8 cellular contexts compared by ENCODE assay signal in the genomic region with DNA sequence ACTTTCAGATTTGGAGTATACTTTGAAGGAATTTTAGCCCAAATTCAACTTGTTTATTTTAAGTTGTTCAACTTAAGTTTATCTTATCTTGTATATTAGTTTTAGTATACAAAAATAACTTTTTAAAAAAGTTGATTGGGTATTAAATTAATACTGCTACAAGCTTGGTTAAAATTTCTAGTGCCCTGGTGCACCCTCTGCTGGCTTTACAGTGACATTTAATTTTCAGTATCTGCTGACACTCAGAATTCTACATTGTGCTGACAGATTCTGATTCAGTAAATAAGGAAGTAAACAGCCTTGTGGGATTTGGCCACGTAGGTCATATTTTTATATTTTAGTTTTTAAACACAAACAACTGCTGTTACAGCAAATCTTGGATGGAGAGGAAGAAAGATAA. TPM values are rescaled to one million over a fixed set of nuclear protein-coding genes. Genes with fewer than 3 reads are reported as not detected.
A peak's percentile ranks its signal among the peaks of the same experiment; 100 is the strongest.
DNase-seq lines count a peak whose midpoint lies in the region; ATAC-seq, FAIRE-seq and TF ChIP-seq lines count a peak whose summit lies in the region.

No MANE protein-coding gene starts in this region.

- H3K4me1 ChIP-seq in Peyer's patch (no peaks in the 10 kb centered on the region), endothelial cell of umbilical vein (ENCODE audit: control insufficient read depth, extremely low read depth, insufficient read depth, low read length) (no peaks in the 10 kb centered on the region), sigmoid colon (peaks cover 0 to 4% (median 0%) of the 10 kb centered on the region in 4 donors)

- H3K36me3 ChIP-seq in Peyer's patch (no peaks in the 10 kb centered on the region), endothelial cell of umbilical vein (ENCODE audit: control insufficient read depth in 2 of 2, extremely low read depth in 1 of 2, insufficient read depth in 2 of 2, low read length in 2 of 2) (no peaks in the 10 kb centered on the region), sigmoid colon (no peaks in the 10 kb centered on the region)

- no peaks in the 10 kb centered on the region for H4K20me1 ChIP-seq in endothelial cell of umbilical vein (replicated peaks; ENCODE audit: control insufficient read depth, extremely low read depth, insufficient read depth, low read length)

- ATAC-seq in HG03457 (IDR thresholded peaks at IDR 0.05; ENCODE audit: unreplicated experiment), result no peak

- 0 to 2% methylated on average over 1 of the region's 1 CpG for WGBS in sigmoid colon, 2 donors

- no peak for TF ChIP-seq EP300 in sigmoid colon (IDR thresholded peaks at IDR 0.05)

- H3K9me3 ChIP-seq in Peyer's patch (no peaks in the 10 kb centered on the region), endothelial cell of umbilical vein (replicated peaks; ENCODE audit: control insufficient read depth, insufficient read depth, low read length) (no peaks in the 10 kb centered on the region), sigmoid colon (no peaks in the 10 kb centered on the region)

- H3K27me3 ChIP-seq in Peyer's patch (no peaks in the 10 kb centered on the region), endothelial cell of umbilical vein (ENCODE audit: control insufficient read depth in 2 of 2, insufficient read depth in 2 of 2, low read length in 2 of 2) (peaks cover 9 to 15% of the 10 kb centered on the region in 2 experiments), sigmoid colon (no peaks in the 10 kb centered on the region)

- intact Hi-C loops in endothelial cell of umbilical vein (cut with micrococcal nuclease), result loop anchor here (1.0 kb wide), 3 partner anchors 81 to 414 kb away; no protein-coding TSS in a partner anchor
- intact Hi-C loops in sigmoid colon (cut with DNase I), result loop anchor here (5.0 kb wide), 1 partner anchor 513 kb away; a partner anchor contains a TSS

- peak; percentile 95 for FAIRE-seq in A204.1 (lab: Jason Lieb, UNC)
- FAIRE-seq in endothelial cell of umbilical vein (lab: Jason Lieb, UNC), result peak; percentile 24

- H3K9me1 ChIP-seq in endothelial cell of umbilical vein (replicated peaks; ENCODE audit: control insufficient read depth, extremely low read depth, insufficient read depth, low read length), result no peaks in the 10 kb centered on the region

- no peak overlapping the region for H3K4me2 ChIP-seq in endothelial cell of umbilical vein (ENCODE audit: insufficient read depth, low read length)

- BruUV-seq in endothelial cell of umbilical vein (replicated peaks; lab: Mats Ljungman, UMichigan), result no TSS peak

- CTCF ChIA-PET in endothelial cell of umbilical vein (lab: Charles Lee), result interaction anchor here (0.8 to 4.6 kb wide), 10 partner anchors 12 to 796 kb away, joined by 3 to 33 read pairs (median 6); no protein-coding TSS in a partner anchor

- DNase-seq in GM03348 (ENCODE audit: low spot score) (peak; percentile 15), Peyer's patch (no peak), endothelial cell of umbilical vein (ENCODE audit: low read depth, low spot score) (peak; percentile 4), sigmoid colon (no peak), NCI-H2081 (lab: John Stamatoyannopoulos, UW) (no peak)
- DNase-seq in effector CD4-positive, alpha-beta T cell, result no peak

- POLR2A ChIA-PET in endothelial cell of umbilical vein (lab: Charles Lee), result no interaction called here

- dilution Hi-C loops in endothelial cell of umbilical vein (cut with MboI; ENCODE audit: extremely low pct_ligation_motif_present, low sequenced_read_pairs), result no loop called here

- TF ChIP-seq CTCF in Peyer's patch (IDR thresholded peaks at IDR 0.05), result peak in 4 of 6 experiments; percentile 10 to 44 (median 36)
- TF ChIP-seq CTCF in endothelial cell of umbilical vein (IDR thresholded peaks at IDR 0.05; ENCODE audit: extremely low read depth in 1 of 2, insufficient read depth in 1 of 2, low read depth in 1 of 2, low read length in 2 of 2), result peak in 1 of 2 donors; percentile 7
- peak in 3 of 4 experiments; percentile 13 to 38 (median 21) for TF ChIP-seq CTCF in sigmoid colon (IDR thresholded peaks at IDR 0.05)

- TF ChIP-seq POLR2A in Peyer's patch (IDR thresholded peaks at IDR 0.05) (no peak), endothelial cell of umbilical vein (IDR thresholded peaks at IDR 0.05; ENCODE audit: low read depth, low read length) (no peak), sigmoid colon (IDR thresholded peaks at IDR 0.05) (no peak)

- H3K9ac ChIP-seq in endothelial cell of umbilical vein (replicated peaks; ENCODE audit: extremely low read depth, insufficient read depth, low read length), result no peak overlapping the region

- H3K27ac ChIP-seq in Peyer's patch (no peak overlapping the region), endothelial cell of umbilical vein (ENCODE audit: insufficient read depth, low read depth, low read length) (no peak overlapping the region), sigmoid colon (no peak overlapping the region)

- no peak overlapping the region for H2AFZ ChIP-seq in endothelial cell of umbilical vein (ENCODE audit: low read depth, low read length)

- no peak overlapping the region for H3K4me3 ChIP-seq in Peyer's patch
- H3K4me3 ChIP-seq in endothelial cell of umbilical vein (replicated peaks in 1 of 3; ENCODE audit: insufficient read depth in 1 of 3, low read depth in 1 of 3, low read length in 3 of 3), result no peak overlapping the region
- H3K4me3 ChIP-seq in sigmoid colon, result no peak overlapping the region

- H3K79me2 ChIP-seq in endothelial cell of umbilical vein (ENCODE audit: control insufficient read depth, insufficient read depth, low read length), result no peaks in the 10 kb centered on the region

TF ChIP-seq in endothelial cell of umbilical vein, 7 proteins besides CTCF, POLR2A, EP300 and RAD21:
- no peak for TF ChIP-seq JUN (IDR thresholded peaks at IDR 0.05; ENCODE audit: borderline replicate concordance, insufficient read depth, insufficient read length, low read depth)
- no peak for TF ChIP-seq MYC (IDR thresholded peaks at IDR 0.05; ENCODE audit: low read depth, low read length)
- no peak for TF ChIP-seq FOS (IDR thresholded peaks at IDR 0.05; ENCODE audit: borderline replicate concordance, insufficient read depth, low read length)
- TF ChIP-seq, protein P1, sequence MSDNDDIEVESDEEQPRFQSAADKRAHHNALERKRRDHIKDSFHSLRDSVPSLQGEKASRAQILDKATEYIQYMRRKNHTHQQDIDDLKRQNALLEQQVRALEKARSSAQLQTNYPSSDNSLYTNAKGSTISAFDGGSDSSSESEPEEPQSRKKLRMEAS (IDR thresholded peaks at IDR 0.05; ENCODE audit: insufficient read depth, insufficient read length), result no peak
- TF ChIP-seq EZH2 (IDR thresholded peaks at IDR 0.05; ENCODE audit: borderline replicate concordance, low read depth, low read length, severe bottlenecking), result no peak
- TF ChIP-seq POLR2AphosphoS5 (IDR thresholded peaks at IDR 0.05; ENCODE audit: insufficient read depth, low read depth, low read length), result no peak
- TF ChIP-seq GATA2 (IDR thresholded peaks at IDR 0.05; ENCODE audit: insufficient read depth, insufficient read length, low read depth, low read length), result no peak

RNA-seq across cellular contexts. Expression of a gene that starts 2.9 kb away (rescaled TPM):
- total RNA-seq in Peyer's patch (1 to 10 TPM in 2 of 4 donors, under 1 TPM in 1, not detected in 1; 0.18 to 1.3 (median 1.0) TPM), endothelial cell of umbilical vein (0.44 and 1.2 TPM in 2 replicates), sigmoid colon (1 to 10 TPM; 3.6 to 6.4 (median 4.1) TPM)
- polyA plus RNA-seq in endothelial cell of umbilical vein (0.29 and 0.37 TPM in 2 replicates), sigmoid colon (1 to 10 TPM in 2 of 3 donors, under 1 TPM in 1; 0.82 to 1.4 (median 1.2) TPM)
- polyA plus RNA-seq in endothelial cell of umbilical vein (2011; cell fraction: cytosol; rRNA removed), result 0.28 and 0.35 TPM in 2 replicates
- polyA plus RNA-seq in endothelial cell of umbilical vein (2011; cell fraction: nucleus; rRNA removed), result 0.58 and 0.64 TPM in 2 replicates
- polyA plus RNA-seq in endothelial cell of umbilical vein (2012), result 0.42 and 0.54 TPM in 2 replicates
- polyA minus RNA-seq in endothelial cell of umbilical vein, result 0.36 and 0.78 TPM in 2 replicates
- not detected for polyA minus RNA-seq in endothelial cell of umbilical vein (2011; cell fraction: cytosol; rRNA and poly(A)+ RNA removed)
- polyA minus RNA-seq in endothelial cell of umbilical vein (2011; cell fraction: nucleus; rRNA and poly(A)+ RNA removed), result 1.4 TPM in 2 replicates

Comparison
In these comparisons a context has a peak if more than half of its experiments do, and no peak if none do; other contexts are left out.
1. DNase-seq: peak in GM03348 (single experiment) and endothelial cell of umbilical vein (single experiment); none in Peyer's patch (0 of 3), sigmoid colon (single experiment), effector CD4-positive, alpha-beta T cell (single experiment) and NCI-H2081 (0 of 2).